21 cellular contexts compared by ENCODE assay signal in the genomic region with DNA sequence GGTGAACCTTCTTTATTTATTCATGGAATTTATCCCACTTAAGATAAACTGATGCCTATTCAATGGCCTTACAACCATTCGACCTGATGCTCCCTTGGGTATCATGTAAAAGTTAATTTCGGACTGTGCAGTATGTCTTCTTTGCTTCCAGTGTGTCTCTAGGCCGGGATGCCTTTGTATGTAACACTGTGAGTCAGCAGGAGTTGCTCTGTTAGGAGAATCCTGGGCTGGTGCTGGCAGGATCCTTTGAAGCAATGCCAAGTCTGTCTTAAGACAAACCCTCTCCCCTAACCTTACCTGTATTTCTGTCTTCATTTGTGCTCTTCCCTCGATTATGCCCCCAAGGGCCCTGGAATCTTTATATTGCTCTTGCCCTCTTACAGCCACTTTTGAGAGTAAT. TPM values are rescaled to one million over a fixed set of nuclear protein-coding genes. Genes with fewer than 3 reads are reported as not detected.
A peak's percentile ranks its signal among the peaks of the same experiment; 100 is the strongest.
DNase-seq lines count a peak whose midpoint lies in the region; FAIRE-seq and TF ChIP-seq lines count a peak whose summit lies in the region.
"Had no signal": no experiment of that assay in that cellular context is flagged by ENCODE, and none has a peak within 500 bp of the region (broad histone marks: within the 10 kb centered on the region; RNA-seq: fewer than 3 reads in every experiment).

No MANE protein-coding gene starts in this region.

- H4K20me1 ChIP-seq in Karpas-422 (ENCODE audit: insufficient read depth, low read depth, low read length) (no peaks in the 10 kb centered on the region), OCI-LY7 (ENCODE audit: insufficient read depth, low read length) (no peaks in the 10 kb centered on the region)

- no peaks in the 10 kb centered on the region for H3K9me2 ChIP-seq in Karpas-422 (replicated peaks; ENCODE audit: insufficient read depth, low read length)
- no peaks in the 10 kb centered on the region for H3K9me2 ChIP-seq in OCI-LY7 (ENCODE audit: insufficient read depth, low read length)

- H3K9me3 ChIP-seq in Karpas-422 (ENCODE audit: low read length) (no peaks in the 10 kb centered on the region), OCI-LY7 (ENCODE audit: low read length) (no peaks in the 10 kb centered on the region)
- H3K9me3 ChIP-seq: BE2C, Caco-2, esophagus muscularis mucosa, pancreas, tibial artery had no signal

- FAIRE-seq in urothelium cell line (lab: Jason Lieb, UNC) = no peak
- FAIRE-seq: HTR-8/SVneo, kidney, pancreas had no signal

- POLR2A ChIA-PET in OCI-LY7 (lab: Charles Lee) = interaction anchor here (0.6 to 0.7 kb wide), 2 partner anchors 150 to 234 kb away, joined by 3 to 4 read pairs; no protein-coding TSS in a partner anchor

- CTCF ChIA-PET in OCI-LY7 (lab: Charles Lee; ENCODE audit: unreplicated experiment) = no interaction called here

- H2AFZ ChIP-seq in Karpas-422 (ENCODE audit: low read length) (no peak overlapping the region), OCI-LY7 (ENCODE audit: low read length) (no peak overlapping the region)
- H2AFZ ChIP-seq: PC-9 had no signal

- no peak overlapping the region for H3K4me2 ChIP-seq in Karpas-422 (ENCODE audit: low read depth, low read length, poor library complexity, severe bottlenecking)
- no peak overlapping the region for H3K4me2 ChIP-seq in OCI-LY7 (ENCODE audit: low read length)
- H3K4me2 ChIP-seq: PC-9 had no signal

- H3K36me3 ChIP-seq in Karpas-422 (ENCODE audit: insufficient read depth, low read length) (no peaks in the 10 kb centered on the region), OCI-LY7 (ENCODE audit: insufficient read depth, low read length) (no peaks in the 10 kb centered on the region)
- H3K36me3 ChIP-seq: BE2C, pancreas, tibial artery had no signal

- intact Hi-C loops in OCI-LY7 (cut with micrococcal nuclease; ENCODE audit: unreplicated experiment) = no loop called here

- H3K27me3 ChIP-seq in Karpas-422 (ENCODE audit: low read length) = no peaks in the 10 kb centered on the region
- H3K27me3 ChIP-seq: BE2C, esophagus muscularis mucosa, pancreas, tibial artery had no signal

- DNase-seq in Karpas-422 (peak; percentile 19), astrocyte of the spinal cord (ENCODE audit: low read depth, low spot score) (peak; percentile 40), fibroblast of pulmonary artery (ENCODE audit: low read depth) (peak; percentile 66), urothelium cell line (ENCODE audit: low spot score) (peak; percentile 26), OCI-LY7 (ENCODE audit: low spot score) (no peak), NK-92 (lab: John Stamatoyannopoulos, UW; ENCODE audit: unreplicated experiment) (no peak)
- DNase-seq in activated naive CD4-positive, alpha-beta T cell (lab: John Stamatoyannopoulos, UW) = no peak
- DNase-seq: activated naive CD8-positive, alpha-beta T cell treated with anti-CD3 and anti-CD28 coated beads for 36 hours; BE2C; Caco-2; kidney; naive thymus-derived CD4-positive, alpha-beta T cell; NCI-H1417 treated with DMSO at 0.1 percent for 48 hours; pancreas; PC-9; stimulated activated CD4-positive, alpha-beta T cell treated with anti-CD3 and anti-CD28 coated beads, Interleukin-1b, Interleukin-23, amount 100 ng/mL, for 48 hours; stimulated activated naive CD4-positive, alpha-beta T cell treated with Interleukin-2 at 50 U/mL for 16 hours; tibial artery had no signal

- H3K79me2 ChIP-seq in Karpas-422 (ENCODE audit: low read length) (no peaks in the 10 kb centered on the region), OCI-LY7 (ENCODE audit: insufficient read depth, low read depth, low read length) (no peaks in the 10 kb centered on the region)

- H3K4me1 ChIP-seq in Karpas-422 (ENCODE audit: low read length) = no peaks in the 10 kb centered on the region
- H3K4me1 ChIP-seq in OCI-LY7 (ENCODE audit: insufficient read depth, low read length, poor library complexity, severe bottlenecking) = no peaks in the 10 kb centered on the region
- H3K4me1 ChIP-seq: BE2C, Caco-2, esophagus muscularis mucosa, tibial artery had no signal

- TF ChIP-seq CTCF in astrocyte of the spinal cord (IDR thresholded peaks at IDR 0.05; ENCODE audit: low read depth, low read length) (no peak), fibroblast of pulmonary artery (IDR thresholded peaks at IDR 0.05; ENCODE audit: low read length, missing control alignments) (no peak), OCI-LY7 (conservative IDR thresholded peaks at IDR 0.05; ENCODE audit: low read length) (no peak)

- no peak overlapping the region for H3K4me3 ChIP-seq in Karpas-422 (ENCODE audit: low read length)
- H3K4me3 ChIP-seq in astrocyte of the spinal cord (ENCODE audit: low read depth, low read length) = no peak overlapping the region
- no peak overlapping the region for H3K4me3 ChIP-seq in fibroblast of pulmonary artery (replicated peaks; ENCODE audit: low read depth, low read length)
- no peak overlapping the region for H3K4me3 ChIP-seq in OCI-LY7 (ENCODE audit: low read depth, low read length, poor library complexity, severe bottlenecking)
- H3K4me3 ChIP-seq: esophagus muscularis mucosa, pancreas, PC-9, tibial artery had no signal

- H3K27ac ChIP-seq in Karpas-422 (ENCODE audit: low read length) = no peak overlapping the region
- no peak overlapping the region for H3K27ac ChIP-seq in OCI-LY7 (ENCODE audit: low read depth, low read length, poor library complexity, severe bottlenecking)
- H3K27ac ChIP-seq: esophagus muscularis mucosa, pancreas, PC-9, tibial artery had no signal

- in situ Hi-C loops in astrocyte of the spinal cord (cut with HindIII; ENCODE audit: low sequenced_read_pairs) = no loop called here

- no TSS peak for BruUV-seq in OCI-LY7 (replicated peaks; lab: Mats Ljungman, UMichigan)

- no peak overlapping the region for H3K9ac ChIP-seq in Karpas-422 (ENCODE audit: low read length)

RNA-seq across cellular contexts. Expression of a gene that starts 37.9 kb away (rescaled TPM):
- not detected in 2 replicates for total RNA-seq in Karpas-422 (2014; rRNA removed; shearing (Covaris generic); ENCODE audit: low replicate concordance)
- not detected in 2 replicates for total RNA-seq in OCI-LY7 (2014; rRNA removed; shearing (Covaris generic))
- not detected in 2 replicates for total RNA-seq in OCI-LY7 (2022)
- total RNA-seq: activated CD8-positive, alpha-beta memory T cell treated with anti-CD3 and anti-CD28 coated beads for 36 hours; activated naive CD8-positive, alpha-beta T cell treated with anti-CD3 and anti-CD28 coated beads for 36 hours; naive thymus-derived CD4-positive, alpha-beta T cell; PC-9 had no signal

Comparison
In these comparisons a context has a peak if more than half of its experiments do, and no peak if none do; other contexts are left out.
1. DNase-seq: peak in Karpas-422 (single experiment), astrocyte of the spinal cord (single experiment), fibroblast of pulmonary artery (single experiment) and urothelium cell line (single experiment); none in activated naive CD4-positive, alpha-beta T cell (0 of 4), OCI-LY7 (single experiment) and NK-92 (single experiment).